In the genomic region with DNA sequence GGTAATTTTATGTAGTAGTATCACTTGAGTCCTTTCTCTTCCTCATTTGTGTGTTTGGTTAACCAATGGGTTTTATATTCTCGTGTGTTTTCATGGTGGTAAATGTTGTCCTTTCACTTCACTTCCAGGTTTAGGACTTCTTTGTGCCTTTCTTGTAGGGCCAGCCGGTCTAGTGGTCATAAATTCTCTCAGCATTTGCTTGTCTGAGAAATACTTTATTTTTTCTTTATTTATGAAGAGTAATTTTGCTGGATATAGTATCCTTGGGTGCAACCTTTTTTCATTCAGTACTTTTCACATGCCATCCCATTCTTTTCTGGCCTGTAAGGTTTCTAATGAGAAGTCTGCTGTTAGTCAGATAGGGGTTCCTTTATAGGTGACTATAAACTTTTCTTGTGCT, we compare ENCODE assay signal across 24 cellular contexts.
"Had no signal": no experiment of that assay in that cellular context is flagged by ENCODE, and none has a peak within 500 bp of the region (broad histone marks: within the 10 kb centered on the region; RNA-seq: fewer than 3 reads in every experiment).

No MANE protein-coding gene starts in this region.

- DNase-seq: dermis blood vessel endothelial cell; dorsolateral prefrontal cortex; effector CD4-positive, alpha-beta T cell; effector memory CD4-positive, alpha-beta T cell; foreskin keratinocyte; heart left ventricle; hypothalamus; immature natural killer cell; islet precursor cell; kidney; kidney glomerular epithelial cell; left lung; left ventricle myocardium superior; lower lobe of right lung; mesenchymal stem cell; mucosa of descending colon; naive B cell had no signal

- H3K4me1 ChIP-seq: esophagus muscularis mucosa, foreskin keratinocyte, gastroesophageal sphincter, heart left ventricle, left lung, lower lobe of right lung had no signal

- FAIRE-seq: colon, endothelial cell of umbilical vein, frontal cortex, kidney had no signal

- H3K27ac ChIP-seq: coronary artery, dorsolateral prefrontal cortex, esophagus muscularis mucosa, foreskin keratinocyte, gastroesophageal sphincter, heart left ventricle, hepatocyte, left lung, lower lobe of right lung had no signal

- H2AFZ ChIP-seq: hepatocyte had no signal

- ATAC-seq: foreskin keratinocyte, gastroesophageal sphincter, heart left ventricle, left lung, left ventricle myocardium superior, lower lobe of right lung, mucosa of descending colon had no signal

- H3K4me3 ChIP-seq: coronary artery, dorsolateral prefrontal cortex, esophagus muscularis mucosa, gastroesophageal sphincter, heart left ventricle, hepatocyte, left lung, lower lobe of right lung, mucosa of descending colon had no signal

- H3K4me2 ChIP-seq: hepatocyte had no signal

- H3K27me3 ChIP-seq: dorsolateral prefrontal cortex, esophagus muscularis mucosa, foreskin keratinocyte, gastroesophageal sphincter, heart left ventricle, hepatocyte, left lung had no signal

- H3K79me2 ChIP-seq: hepatocyte had no signal

- H3K36me3 ChIP-seq: esophagus muscularis mucosa, gastroesophageal sphincter, heart left ventricle, left lung, lower lobe of right lung had no signal
